ENCODE assay signal across 1 cellular context in the genomic region with DNA sequence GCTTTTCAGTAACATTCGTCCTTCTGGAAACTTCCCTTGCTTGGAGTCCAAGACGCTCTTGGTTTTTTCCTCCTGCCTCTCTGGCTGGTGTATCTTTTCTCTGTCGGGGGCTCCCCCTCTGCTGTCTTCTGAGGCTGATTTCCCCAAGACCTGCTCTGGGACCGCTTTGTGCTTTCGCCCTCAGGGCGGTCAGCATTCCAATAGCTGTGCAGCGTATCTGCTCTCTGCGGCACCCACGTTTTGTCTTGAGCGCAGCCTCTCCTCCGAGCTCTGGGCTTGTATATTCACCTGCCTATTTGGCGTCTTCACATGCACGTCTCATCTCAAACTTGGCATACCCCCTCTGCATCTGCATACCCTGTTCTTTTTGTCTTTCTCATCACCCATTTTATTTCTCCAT.
TF ChIP-seq lines count a peak whose summit lies in the region.

No MANE protein-coding gene starts in this region.

TF ChIP-seq in IMR-90, 13 proteins besides CTCF, POLR2A, EP300 and RAD21:
- no peak for TF ChIP-seq CEBPB (IDR thresholded peaks at IDR 0.05; ENCODE audit: low read depth, low read length)
- no peak for TF ChIP-seq FOS (IDR thresholded peaks at IDR 0.05; ENCODE audit: low read depth, low read length)
- TF ChIP-seq, protein P1, sequence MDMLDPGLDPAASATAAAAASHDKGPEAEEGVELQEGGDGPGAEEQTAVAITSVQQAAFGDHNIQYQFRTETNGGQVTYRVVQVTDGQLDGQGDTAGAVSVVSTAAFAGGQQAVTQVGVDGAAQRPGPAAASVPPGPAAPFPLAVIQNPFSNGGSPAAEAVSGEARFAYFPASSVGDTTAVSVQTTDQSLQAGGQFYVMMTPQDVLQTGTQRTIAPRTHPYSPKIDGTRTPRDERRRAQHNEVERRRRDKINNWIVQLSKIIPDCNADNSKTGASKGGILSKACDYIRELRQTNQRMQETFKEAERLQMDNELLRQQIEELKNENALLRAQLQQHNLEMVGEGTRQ (IDR thresholded peaks at IDR 0.05; ENCODE audit: low read depth, low read length), result no peak
- no peak for TF ChIP-seq BHLHE40 (IDR thresholded peaks at IDR 0.05; ENCODE audit: low read depth, low read length)
- no peak for TF ChIP-seq MAZ (IDR thresholded peaks at IDR 0.05; ENCODE audit: borderline replicate concordance, low read depth, low read length)
- no peak for TF ChIP-seq RCOR1 (IDR thresholded peaks at IDR 0.05; ENCODE audit: insufficient replicate concordance, low read length)
- no peak for TF ChIP-seq MXI1 (IDR thresholded peaks at IDR 0.05; ENCODE audit: borderline replicate concordance, low read depth, low read length)
- TF ChIP-seq CHD1 (IDR thresholded peaks at IDR 0.05; ENCODE audit: low read depth, low read length), result no peak
- TF ChIP-seq, protein P2, sequence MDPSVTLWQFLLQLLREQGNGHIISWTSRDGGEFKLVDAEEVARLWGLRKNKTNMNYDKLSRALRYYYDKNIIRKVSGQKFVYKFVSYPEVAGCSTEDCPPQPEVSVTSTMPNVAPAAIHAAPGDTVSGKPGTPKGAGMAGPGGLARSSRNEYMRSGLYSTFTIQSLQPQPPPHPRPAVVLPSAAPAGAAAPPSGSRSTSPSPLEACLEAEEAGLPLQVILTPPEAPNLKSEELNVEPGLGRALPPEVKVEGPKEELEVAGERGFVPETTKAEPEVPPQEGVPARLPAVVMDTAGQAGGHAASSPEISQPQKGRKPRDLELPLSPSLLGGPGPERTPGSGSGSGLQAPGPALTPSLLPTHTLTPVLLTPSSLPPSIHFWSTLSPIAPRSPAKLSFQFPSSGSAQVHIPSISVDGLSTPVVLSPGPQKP (IDR thresholded peaks at IDR 0.05; ENCODE audit: borderline replicate concordance, low read depth, low read length), result no peak
- TF ChIP-seq SMC3 (IDR thresholded peaks at IDR 0.05; ENCODE audit: low read depth, low read length), result no peak
- TF ChIP-seq NFE2L2 (IDR thresholded peaks at IDR 0.05; ENCODE audit: low read depth, low read length), result no peak
